In genomic region chr16:29784157-29784556, GRCh38 we compare ENCODE assay signal across 13 cellular contexts. TPM values are rescaled to one million over a fixed set of nuclear protein-coding genes. Genes with fewer than 3 reads are reported as not detected.
A peak's percentile ranks its signal among the peaks of the same experiment; 100 is the strongest.
DNase-seq lines count a peak whose midpoint lies in the region; ATAC-seq lines count a peak whose summit lies in the region.
"Had no signal": no experiment of that assay in that cellular context is flagged by ENCODE, and none has a peak within 500 bp of the region (broad histone marks: within the 10 kb centered on the region; RNA-seq: fewer than 3 reads in every experiment).

No MANE protein-coding gene starts in this region.

- intact Hi-C loops in activated CD4-positive, alpha-beta T cell treated with anti-CD3 and anti-CD28 coated beads for 36 hours (cut with DNase I, micrococcal nuclease): loop anchor here in 1 of 2 experiments (2.0 kb wide), 1 partner anchor 43 kb away; no protein-coding TSS in a partner anchor

- CTCF ChIA-PET in activated CD4-positive, alpha-beta T cell treated with anti-CD3 and anti-CD28 coated beads for 36 hours (lab: Charles Lee): interaction anchor here (0.8 to 3.0 kb wide), 12 partner anchors 10 to 234 kb away, joined by 3 to 25 read pairs (median 6); partner anchors contain the start of genes C16orf54 and SPN

- POLR2A ChIA-PET in activated CD4-positive, alpha-beta T cell treated with anti-CD3 and anti-CD28 coated beads for 36 hours (lab: Charles Lee): interaction anchor here (1.3 kb wide), 1 partner anchor 84 kb away, joined by 5 read pairs; no protein-coding TSS in a partner anchor

- ATAC-seq in activated CD4-positive, alpha-beta T cell treated with anti-CD3 and anti-CD28 coated beads for 36 hours: peak; percentile 92
- no peak for ATAC-seq in GM19351 (IDR thresholded peaks at IDR 0.05; ENCODE audit: unreplicated experiment)

- H3K27ac Mint-ChIP-seq in activated CD4-positive, alpha-beta T cell treated with anti-CD3 and anti-CD28 coated beads for 36 hours: peak overlapping the region; percentile 3
- peak overlapping the region; percentile 53 for H3K27ac Mint-ChIP-seq in T-helper 2 cell treated with Interferon-gamma antibody and Interleukin-4, amounts not matched to agents 5 μg/mL and 100 μg/mL, for 36 hours

- DNase-seq in activated CD4-positive, alpha-beta T cell treated with anti-CD3 and anti-CD28 coated beads for 36 hours: peak; percentile 65
- DNase-seq in activated CD4-positive, alpha-beta T cell treated with anti-CD3 and anti-CD28 coated beads, Interleukin-2, amount 50 U/mL, for 1 hour: no peak
- no peak for DNase-seq in T-helper 2 cell treated with Interferon-gamma antibody and Interleukin-4, amounts not matched to agents 5 μg/mL and 100 μg/mL, for 36 hours (ENCODE audit: low spot score)
- DNase-seq in central memory CD4-positive, alpha-beta T cell: peak; percentile 37
- DNase-seq in stimulated activated CD4-positive, alpha-beta T cell treated with anti-CD3 and anti-CD28 coated beads, Interleukin-4, amount 100 ng/mL, for 1 hour: peak; percentile 25
- DNase-seq in NCI-H82 (lab: John Stamatoyannopoulos, UW) (no peak), HK-2 (ENCODE audit: unreplicated experiment) (no peak)
- DNase-seq: gastrocnemius medialis, Kasumi-1, mesenchymal stem cell, NCI-H446 had no signal

- H3K4me3 Mint-ChIP-seq in activated CD4-positive, alpha-beta T cell treated with anti-CD3 and anti-CD28 coated beads for 36 hours: no peak overlapping the region
- peak overlapping the region; percentile 12 for H3K4me3 Mint-ChIP-seq in T-helper 2 cell treated with Interferon-gamma antibody and Interleukin-4, amounts not matched to agents 5 μg/mL and 100 μg/mL, for 36 hours

- no peaks in the 10 kb centered on the region for H3K36me3 Mint-ChIP-seq in activated CD4-positive, alpha-beta T cell treated with anti-CD3 and anti-CD28 coated beads for 36 hours (ENCODE audit: low read depth)
- no peaks in the 10 kb centered on the region for H3K36me3 Mint-ChIP-seq in T-helper 2 cell treated with Interferon-gamma antibody and Interleukin-4, amounts not matched to agents 5 μg/mL and 100 μg/mL, for 36 hours (ENCODE audit: low read depth)

- H3K27me3 Mint-ChIP-seq in activated CD4-positive, alpha-beta T cell treated with anti-CD3 and anti-CD28 coated beads for 36 hours: no peaks in the 10 kb centered on the region
- H3K27me3 Mint-ChIP-seq in T-helper 2 cell treated with Interferon-gamma antibody and Interleukin-4, amounts not matched to agents 5 μg/mL and 100 μg/mL, for 36 hours (ENCODE audit: low read depth): peaks cover 13% of the 10 kb centered on the region

- H3K9me3 Mint-ChIP-seq in activated CD4-positive, alpha-beta T cell treated with anti-CD3 and anti-CD28 coated beads for 36 hours (ENCODE audit: low read depth): no peaks in the 10 kb centered on the region
- H3K9me3 Mint-ChIP-seq in T-helper 2 cell treated with Interferon-gamma antibody and Interleukin-4, amounts not matched to agents 5 μg/mL and 100 μg/mL, for 36 hours: no peaks in the 10 kb centered on the region

- H3K4me1 Mint-ChIP-seq in activated CD4-positive, alpha-beta T cell treated with anti-CD3 and anti-CD28 coated beads for 36 hours: peaks cover 27% of the 10 kb centered on the region
- H3K4me1 Mint-ChIP-seq in T-helper 2 cell treated with Interferon-gamma antibody and Interleukin-4, amounts not matched to agents 5 μg/mL and 100 μg/mL, for 36 hours (ENCODE audit: low read depth): peaks cover 25% of the 10 kb centered on the region

RNA-seq across cellular contexts. Expression of gene ZG16, which starts 6.1 kb away (rescaled TPM):
- not detected for total RNA-seq in activated CD4-positive, alpha-beta T cell treated with anti-CD3 and anti-CD28 coated beads for 36 hours
- total RNA-seq: endothelial cell of umbilical vein had no signal

RNA-seq across cellular contexts. Expression of gene KIF22, which starts 6.4 kb away (rescaled TPM):
- 100 to 1,000 TPM; 153 to 168 TPM for total RNA-seq in activated CD4-positive, alpha-beta T cell treated with anti-CD3 and anti-CD28 coated beads for 36 hours

RNA-seq across cellular contexts. Expression of gene MAZ, which starts 22.2 kb away (rescaled TPM):
- total RNA-seq in activated CD4-positive, alpha-beta T cell treated with anti-CD3 and anti-CD28 coated beads for 36 hours: 100 to 1,000 TPM; 306 to 387 TPM

RNA-seq across cellular contexts. Expression of gene PRRT2, which starts 27.8 kb away (rescaled TPM):
- under 1 TPM; 0.64 to 0.93 TPM for total RNA-seq in activated CD4-positive, alpha-beta T cell treated with anti-CD3 and anti-CD28 coated beads for 36 hours

RNA-seq across cellular contexts. Expression of gene PAGR1, which starts 31.8 kb away (rescaled TPM):
- 10 to 100 TPM; 20.6 to 25.6 TPM for total RNA-seq in activated CD4-positive, alpha-beta T cell treated with anti-CD3 and anti-CD28 coated beads for 36 hours

Comparison
In these comparisons a context has a peak if more than half of its experiments do, and no peak if none do; other contexts are left out.
1. DNase-seq: peak in activated CD4-positive, alpha-beta T cell treated with anti-CD3 and anti-CD28 coated beads for 36 hours (single experiment), central memory CD4-positive, alpha-beta T cell (single experiment) and stimulated activated CD4-positive, alpha-beta T cell treated with anti-CD3 and anti-CD28 coated beads, Interleukin-4, amount 100 ng/mL, for 1 hour (single experiment); none in activated CD4-positive, alpha-beta T cell treated with anti-CD3 and anti-CD28 coated beads, Interleukin-2, amount 50 U/mL, for 1 hour (single experiment), T-helper 2 cell treated with Interferon-gamma antibody and Interleukin-4, amounts not matched to agents 5 μg/mL and 100 μg/mL, for 36 hours (single experiment), NCI-H82 (single experiment) and HK-2 (single experiment).